In the genomic region with DNA sequence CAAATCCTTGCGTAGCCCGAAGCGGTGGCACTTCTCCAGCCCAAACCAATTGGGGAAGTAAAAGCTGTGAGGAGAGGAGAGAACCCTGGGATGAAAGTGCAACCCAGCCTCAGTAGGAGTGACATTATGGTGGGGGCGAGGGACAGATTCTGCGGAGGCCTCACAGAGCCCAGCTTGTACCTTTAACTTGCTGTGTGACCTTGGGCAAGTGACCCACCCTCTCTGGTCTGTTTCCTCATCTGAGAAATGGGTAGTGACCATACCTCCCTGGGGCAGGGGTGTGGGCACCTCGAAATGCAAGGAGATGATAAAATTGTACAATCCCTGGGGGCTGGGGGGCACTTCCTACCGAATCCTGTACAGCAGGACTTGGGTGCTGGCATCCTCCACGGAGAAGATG, we compare ENCODE assay signal across 26 cellular contexts. TPM values are rescaled to one million over a fixed set of nuclear protein-coding genes. Genes with fewer than 3 reads are reported as not detected.
DNase-seq lines count a peak whose midpoint lies in the region; ATAC-seq and TF ChIP-seq lines count a peak whose summit lies in the region.
"Had no signal": no experiment of that assay in that cellular context is flagged by ENCODE, and none has a peak within 500 bp of the region (broad histone marks: within the 10 kb centered on the region; RNA-seq: fewer than 3 reads in every experiment).

No MANE protein-coding gene starts in this region.

- no peaks in the 10 kb centered on the region for H3K27me3 Mint-ChIP-seq in activated T-cell treated with anti-CD3 and anti-CD28 coated beads, Interleukin-2, amount 50 U/mL, for 4 hours (ENCODE audit: low read depth)
- H3K27me3 Mint-ChIP-seq in activated T-helper 2 cell treated with anti-CD3 and anti-CD28 coated beads, Interferon-gamma antibody, Interleukin-2, Interleukin-4, amounts not matched to agents 10 μg/mL and 5 μg/mL and 100 μg/mL, durations not matched to agents 14 hours and 24 hours and 36 hours (ENCODE audit: low read depth) = no peaks in the 10 kb centered on the region

- H3K4me1 ChIP-seq in ovary (ENCODE audit: insufficient read depth) (peaks cover 12% of the 10 kb centered on the region), esophagus squamous epithelium (peaks cover 13 to 62% (median 21%) of the 10 kb centered on the region in 3 donors)
- H3K4me1 ChIP-seq: breast epithelium, colonic mucosa had no signal

- H3K36me3 ChIP-seq in ovary (no peaks in the 10 kb centered on the region), esophagus squamous epithelium (peaks cover 0 to 16% (median 0%) of the 10 kb centered on the region in 3 donors)
- H3K36me3 ChIP-seq: breast epithelium, colonic mucosa had no signal

- TF ChIP-seq CTCF in ovary (IDR thresholded peaks at IDR 0.05) = no peak
- TF ChIP-seq CTCF in esophagus squamous epithelium (IDR thresholded peaks at IDR 0.05) = no peak

- H3K4me3 ChIP-seq in ovary = no peak overlapping the region
- no peak overlapping the region for H3K4me3 ChIP-seq in esophagus squamous epithelium
- H3K4me3 ChIP-seq: colonic mucosa, lung, Peyer's patch had no signal

- peaks cover 40% of the 10 kb centered on the region for H3K4me1 Mint-ChIP-seq in activated T-cell treated with anti-CD3 and anti-CD28 coated beads, Interleukin-2, amount 50 U/mL, for 4 hours (ENCODE audit: low read depth)
- H3K4me1 Mint-ChIP-seq in activated T-helper 2 cell treated with anti-CD3 and anti-CD28 coated beads, Interferon-gamma antibody, Interleukin-2, Interleukin-4, amounts not matched to agents 10 μg/mL and 5 μg/mL and 100 μg/mL, durations not matched to agents 14 hours and 24 hours and 36 hours (ENCODE audit: low read depth) = peaks cover 19% of the 10 kb centered on the region

- TF ChIP-seq POLR2A in GM18505 (IDR thresholded peaks at IDR 0.05; ENCODE audit: borderline replicate concordance, extremely low read depth, insufficient read depth, insufficient read length) (peak; percentile 15), ovary (IDR thresholded peaks at IDR 0.05) (no peak), esophagus squamous epithelium (IDR thresholded peaks at IDR 0.05) (no peak)

- H3K27ac ChIP-seq in ovary (peak overlapping the region; percentile 87 to 92), esophagus squamous epithelium (no peak overlapping the region)
- H3K27ac ChIP-seq: colonic mucosa, HL-60, Peyer's patch had no signal

- H3K9me3 ChIP-seq in ovary (no peaks in the 10 kb centered on the region), esophagus squamous epithelium (no peaks in the 10 kb centered on the region)
- H3K9me3 ChIP-seq: breast epithelium, colonic mucosa, Peyer's patch had no signal

- ATAC-seq in activated T-cell treated with anti-CD3 and anti-CD28 coated beads, Interleukin-2, amount 50 U/mL, for 4 hours = no peak
- ATAC-seq in GM18505 (IDR thresholded peaks at IDR 0.05; ENCODE audit: unreplicated experiment) = no peak
- ATAC-seq: right cardiac atrium, WTC11 had no signal

- no peak for TF ChIP-seq EP300 in ovary (IDR thresholded peaks at IDR 0.05)

- H3K9me3 Mint-ChIP-seq in activated T-cell treated with anti-CD3 and anti-CD28 coated beads, Interleukin-2, amount 50 U/mL, for 4 hours = no peaks in the 10 kb centered on the region
- H3K9me3 Mint-ChIP-seq in activated T-helper 2 cell treated with anti-CD3 and anti-CD28 coated beads, Interferon-gamma antibody, Interleukin-2, Interleukin-4, amounts not matched to agents 10 μg/mL and 5 μg/mL and 100 μg/mL, durations not matched to agents 14 hours and 24 hours and 36 hours = no peaks in the 10 kb centered on the region
- H3K9me3 Mint-ChIP-seq: GM23338, type B pancreatic cell, WTC11 had no signal

- intact Hi-C loops in activated T-helper 2 cell treated with anti-CD3 and anti-CD28 coated beads, Interferon-gamma antibody, Interleukin-2, Interleukin-4, amounts not matched to agents 10 μg/mL and 5 μg/mL and 100 μg/mL, durations not matched to agents 14 hours and 24 hours and 36 hours (cut with micrococcal nuclease) = no loop called here
- intact Hi-C loops in ovary (cut with DNase I) = no loop called here
- intact Hi-C loops in esophagus squamous epithelium (cut with DNase I) = no loop called here

- H3K36me3 Mint-ChIP-seq in activated T-cell treated with anti-CD3 and anti-CD28 coated beads, Interleukin-2, amount 50 U/mL, for 4 hours (ENCODE audit: insufficient read depth) = peaks cover 22% of the 10 kb centered on the region
- peaks cover 75% of the 10 kb centered on the region for H3K36me3 Mint-ChIP-seq in activated T-helper 2 cell treated with anti-CD3 and anti-CD28 coated beads, Interferon-gamma antibody, Interleukin-2, Interleukin-4, amounts not matched to agents 10 μg/mL and 5 μg/mL and 100 μg/mL, durations not matched to agents 14 hours and 24 hours and 36 hours (ENCODE audit: low read depth)
- H3K36me3 Mint-ChIP-seq: type B pancreatic cell, WTC11 had no signal

- no peaks in the 10 kb centered on the region for H3K27me3 ChIP-seq in ovary
- peaks cover 0 to 74% (median 0%) of the 10 kb centered on the region in 4 donors for H3K27me3 ChIP-seq in esophagus squamous epithelium
- H3K27me3 ChIP-seq: colonic mucosa, Peyer's patch had no signal

- peak overlapping the region; percentile 41 for H3K4me3 Mint-ChIP-seq in activated T-cell treated with anti-CD3 and anti-CD28 coated beads, Interleukin-2, amount 50 U/mL, for 4 hours
- H3K4me3 Mint-ChIP-seq in activated T-helper 2 cell treated with anti-CD3 and anti-CD28 coated beads, Interferon-gamma antibody, Interleukin-2, Interleukin-4, amounts not matched to agents 10 μg/mL and 5 μg/mL and 100 μg/mL, durations not matched to agents 14 hours and 24 hours and 36 hours (ENCODE audit: low read depth) = peak overlapping the region; percentile 5
- H3K4me3 Mint-ChIP-seq: type B pancreatic cell had no signal

- no peak for DNase-seq in activated T-cell treated with anti-CD3 and anti-CD28 coated beads, Interleukin-2, amount 50 U/mL, for 4 hours
- DNase-seq in activated T-cell treated with anti-CD3 and anti-CD28 coated beads, Interleukin-2, amount 50 U/mL, for 1 hour = no peak
- DNase-seq in activated T-helper 2 cell treated with anti-CD3 and anti-CD28 coated beads, Interferon-gamma antibody, Interleukin-2, Interleukin-4, amounts not matched to agents 10 μg/mL and 5 μg/mL and 100 μg/mL, durations not matched to agents 14 hours and 24 hours and 36 hours (ENCODE audit: low spot score) = no peak
- DNase-seq in ovary (no peak), SKM-1 treated with dmso at 0.1 percent for 144 hours (lab: John Stamatoyannopoulos, UW; ENCODE audit: unreplicated experiment) (no peak), esophagus squamous epithelium (lab: John Stamatoyannopoulos, UW) (no peak), kidney glomerular epithelial cell (lab: John Stamatoyannopoulos, UW) (no peak)
- DNase-seq: colonic mucosa; NCI-H1105; NCI-H2081 treated with DMSO at 0.1 percent for 48 hours; NCI-H510A; NK-92 treated with Interleukin-12 subunit alpha and Interleukin-12 subunit beta, amount 100 ng/mL, for 24 hours; Peyer's patch; stimulated activated CD4-positive, alpha-beta T cell treated with anti-CD3 and anti-CD28 coated beads, Interleukin-12 subunit alpha, Interleukin-12 subunit beta, amount 100 ng/mL, for 4 hours had no signal

- WGBS in ovary, 3 donors = 72 to 83% (median 81%) methylated on average over 8 of the region's 8 CpGs
- 77 to 89% methylated on average over 4 to 6 of the region's 8 CpGs for WGBS in esophagus squamous epithelium, 2 donors

- no peak overlapping the region for H3K27ac Mint-ChIP-seq in activated T-helper 2 cell treated with anti-CD3 and anti-CD28 coated beads, Interferon-gamma antibody, Interleukin-2, Interleukin-4, amounts not matched to agents 10 μg/mL and 5 μg/mL and 100 μg/mL, durations not matched to agents 14 hours and 24 hours and 36 hours
- H3K27ac Mint-ChIP-seq: GM23338, type B pancreatic cell, WTC11 had no signal

RNA-seq across cellular contexts. Expression of a gene that starts 4.4 kb away (rescaled TPM):
- 100 to 1,000 TPM; 181 to 220 (median 189) TPM for total RNA-seq in activated T-cell treated with anti-CD3 and anti-CD28 coated beads, Interleukin-2, amount 50 U/mL, for 4 hours
- total RNA-seq in activated T-helper 2 cell treated with anti-CD3 and anti-CD28 coated beads, Interferon-gamma antibody, Interleukin-2, Interleukin-4, amounts not matched to agents 10 μg/mL and 5 μg/mL and 100 μg/mL, durations not matched to agents 14 hours and 24 hours and 36 hours = 212 and 221 TPM in 2 replicates
- total RNA-seq in ovary (10 to 100 TPM in 6 of 7 donors, 1 to 10 TPM in 1; 7.5 to 35.5 (median 25.7) TPM), esophagus squamous epithelium (1 to 10 TPM in 3 of 4 donors, under 1 TPM in 1; 0.87 to 6.5 (median 4.6) TPM)
- polyA plus RNA-seq in ovary = 10 to 100 TPM in 1 of 2 donors, 1 to 10 TPM in 1; 6.6 to 12.7 TPM

RNA-seq across cellular contexts. Expression of a gene that starts 16.3 kb away (rescaled TPM):
- total RNA-seq in activated T-cell treated with anti-CD3 and anti-CD28 coated beads, Interleukin-2, amount 50 U/mL, for 4 hours = 1,000 to 10,000 TPM; 4,001 to 4,060 (median 4,048) TPM
- total RNA-seq in activated T-helper 2 cell treated with anti-CD3 and anti-CD28 coated beads, Interferon-gamma antibody, Interleukin-2, Interleukin-4, amounts not matched to agents 10 μg/mL and 5 μg/mL and 100 μg/mL, durations not matched to agents 14 hours and 24 hours and 36 hours = 2,784 and 2,842 TPM in 2 replicates
- total RNA-seq in ovary (1,000 to 10,000 TPM; 2,762 to 5,071 (median 3,195) TPM), esophagus squamous epithelium (1,000 to 10,000 TPM; 1,080 to 2,192 (median 1,622) TPM)
- 1,000 to 10,000 TPM in 1 of 2 donors, 100 to 1,000 TPM in 1; 636 to 4,721 TPM for polyA plus RNA-seq in ovary

RNA-seq across cellular contexts. Expression of a gene that starts 22.1 kb away (rescaled TPM):
- 1 to 10 TPM; 8.1 to 9.4 (median 9.1) TPM for total RNA-seq in activated T-cell treated with anti-CD3 and anti-CD28 coated beads, Interleukin-2, amount 50 U/mL, for 4 hours
- 6.2 and 6.9 TPM in 2 replicates for total RNA-seq in activated T-helper 2 cell treated with anti-CD3 and anti-CD28 coated beads, Interferon-gamma antibody, Interleukin-2, Interleukin-4, amounts not matched to agents 10 μg/mL and 5 μg/mL and 100 μg/mL, durations not matched to agents 14 hours and 24 hours and 36 hours
- total RNA-seq in ovary = 1 to 10 TPM in 4 of 7 donors, under 1 TPM in 2, not detected in 1; 0.38 to 4.9 (median 1.4) TPM
- polyA plus RNA-seq in ovary = 100 to 1,000 TPM; 103 to 121 TPM
- total RNA-seq in esophagus squamous epithelium = not detected
- total RNA-seq: colonic mucosa, fibroblast of lung, glomerular endothelial cell, GM23338, kidney epithelial cell, lung, Peyer's patch, right cardiac atrium had no signal
- polyA plus RNA-seq: fibroblast of lung, right cardiac atrium had no signal

RNA-seq across cellular contexts. Expression of a gene that starts 28.3 kb away (rescaled TPM):
- total RNA-seq in activated T-cell treated with anti-CD3 and anti-CD28 coated beads, Interleukin-2, amount 50 U/mL, for 4 hours = 1 to 10 TPM in 2 of 3 donors, under 1 TPM in 1; 0.98 to 1.6 (median 1.1) TPM
- 0.69 and 0.75 TPM in 2 replicates for total RNA-seq in activated T-helper 2 cell treated with anti-CD3 and anti-CD28 coated beads, Interferon-gamma antibody, Interleukin-2, Interleukin-4, amounts not matched to agents 10 μg/mL and 5 μg/mL and 100 μg/mL, durations not matched to agents 14 hours and 24 hours and 36 hours
- under 1 TPM in 1 of 7 donors, not detected in 6; 0.07 TPM for total RNA-seq in ovary
- not detected for polyA plus RNA-seq in ovary
- under 1 TPM in 2 of 4 donors, not detected in 2; 0.18 to 0.19 TPM for total RNA-seq in esophagus squamous epithelium
- total RNA-seq: breast epithelium, colonic mucosa, fibroblast of lung, glomerular endothelial cell, Peyer's patch, right cardiac atrium had no signal
- polyA plus RNA-seq: fibroblast of lung, right cardiac atrium had no signal

RNA-seq across cellular contexts. Expression of a gene that starts 48.5 kb away (rescaled TPM):
- total RNA-seq in activated T-cell treated with anti-CD3 and anti-CD28 coated beads, Interleukin-2, amount 50 U/mL, for 4 hours = under 1 TPM; 0.38 to 0.52 (median 0.45) TPM
- not detected in 2 replicates for total RNA-seq in activated T-helper 2 cell treated with anti-CD3 and anti-CD28 coated beads, Interferon-gamma antibody, Interleukin-2, Interleukin-4, amounts not matched to agents 10 μg/mL and 5 μg/mL and 100 μg/mL, durations not matched to agents 14 hours and 24 hours and 36 hours
- total RNA-seq in ovary (under 1 TPM in 5 of 7 donors, not detected in 2; 0.34 to 0.79 (median 0.51) TPM), esophagus squamous epithelium (10 to 100 TPM; 11.6 to 23.5 (median 21.2) TPM)
- polyA plus RNA-seq in ovary = under 1 TPM; 0.25 to 0.28 TPM
- total RNA-seq: fibroblast of lung; glomerular endothelial cell; right cardiac atrium; T-helper 2 cell treated with Interferon-gamma antibody and Interleukin-4, amounts not matched to agents 100 ng/mL and 5 ng/mL, for 36 hours had no signal
- polyA plus RNA-seq: fibroblast of lung, right cardiac atrium had no signal

Comparison
In these comparisons a context has a peak if more than half of its experiments do, and no peak if none do; other contexts are left out.
1. H3K27ac ChIP-seq: peak in ovary (2 of 2); none in esophagus squamous epithelium (0 of 4).